8 cellular contexts compared by ENCODE assay signal in genomic region chr19:44807652-44808462, GRCh38. TPM values are rescaled to one million over a fixed set of nuclear protein-coding genes. Genes with fewer than 3 reads are reported as not detected.
A peak's percentile ranks its signal among the peaks of the same experiment; 100 is the strongest.
DNase-seq lines count a peak whose midpoint lies in the region; TF ChIP-seq lines count a peak whose summit lies in the region.

No MANE protein-coding gene starts in this region.

- H3K9ac ChIP-seq in HUES64 (ENCODE audit: low read depth, low read length) = peak overlapping the region; percentile 78; the same call in 1 of the 2 replicates

- H3K27me3 ChIP-seq in HUES64 (ENCODE audit: insufficient read depth, low read length) = peaks cover 24% of the 10 kb centered on the region
- no peaks in the 10 kb centered on the region for H3K27me3 ChIP-seq in thyroid gland

- H3K4me3 ChIP-seq in AG09309 (ENCODE audit: control insufficient read depth, low read depth, low read length) (no peak overlapping the region), HUES64 (ENCODE audit: low read length) (peak overlapping the region; percentile 84), thyroid gland (replicated peaks in 1 of 3) (no peak overlapping the region)

- POLR2A ChIA-PET in activated CD4-positive, alpha-beta memory T cell treated with anti-CD3 and anti-CD28 coated beads, Interleukin-2, amount 10 ng/mL, durations not matched to agents 7 days and 5 days (lab: Charles Lee) = no interaction called here

- peak overlapping the region; percentile 80 for H3K27ac ChIP-seq in HUES64 (ENCODE audit: low read depth, low read length)
- peak overlapping the region; percentile 90 to 99 (median 95) for H3K27ac ChIP-seq in thyroid gland

- DNase-seq in AG09309 (ENCODE audit: low read depth) (no peak), astrocyte of the hippocampus (ENCODE audit: low read depth, low spot score) (peak; percentile 78), islet precursor cell (peak; percentile 97), thyroid gland (peak; percentile 91 to 92), NCI-H1105 treated with DMSO at 0.1 percent for 48 hours (lab: John Stamatoyannopoulos, UW) (no peak), NCI-H1105 (lab: John Stamatoyannopoulos, UW) (no peak)
- DNase-seq in activated CD4-positive, alpha-beta memory T cell treated with anti-CD3 and anti-CD28 coated beads, Interleukin-2, amount 10 ng/mL, durations not matched to agents 7 days and 5 days = no peak

- H3K27me3 Mint-ChIP-seq in activated CD4-positive, alpha-beta memory T cell treated with anti-CD3 and anti-CD28 coated beads, Interleukin-2, amount 10 ng/mL, durations not matched to agents 7 days and 5 days = peaks cover 18% of the 10 kb centered on the region

- no peaks in the 10 kb centered on the region for H3K4me1 Mint-ChIP-seq in activated CD4-positive, alpha-beta memory T cell treated with anti-CD3 and anti-CD28 coated beads, Interleukin-2, amount 10 ng/mL, durations not matched to agents 7 days and 5 days

- peaks cover 3% of the 10 kb centered on the region; the same call in 1 of the 2 replicates for H3K36me3 ChIP-seq in HUES64 (ENCODE audit: insufficient read depth, low read length)
- no peaks in the 10 kb centered on the region for H3K36me3 ChIP-seq in thyroid gland

- H3K4me3 Mint-ChIP-seq in activated CD4-positive, alpha-beta memory T cell treated with anti-CD3 and anti-CD28 coated beads, Interleukin-2, amount 10 ng/mL, durations not matched to agents 7 days and 5 days = no peak overlapping the region

- no peaks in the 10 kb centered on the region for H3K9me3 ChIP-seq in HUES64 (ENCODE audit: insufficient read depth, low read depth, low read length)
- no peaks in the 10 kb centered on the region for H3K9me3 ChIP-seq in thyroid gland

- 35% methylated on average over 11 of the region's 14 CpGs for WGBS in HUES64
- WGBS in thyroid gland, 2 donors = 9 to 18% methylated on average over 14 of the region's 14 CpGs

- no peaks in the 10 kb centered on the region for H3K36me3 Mint-ChIP-seq in activated CD4-positive, alpha-beta memory T cell treated with anti-CD3 and anti-CD28 coated beads, Interleukin-2, amount 10 ng/mL, durations not matched to agents 7 days and 5 days (ENCODE audit: low read depth)

- H3K9me3 Mint-ChIP-seq in activated CD4-positive, alpha-beta memory T cell treated with anti-CD3 and anti-CD28 coated beads, Interleukin-2, amount 10 ng/mL, durations not matched to agents 7 days and 5 days = no peaks in the 10 kb centered on the region

- intact Hi-C loops in thyroid gland (cut with DNase I) = loop anchor here (2.0 kb wide), 1 partner anchor 31 kb away; no protein-coding TSS in a partner anchor

- H3K27ac Mint-ChIP-seq in activated CD4-positive, alpha-beta memory T cell treated with anti-CD3 and anti-CD28 coated beads, Interleukin-2, amount 10 ng/mL, durations not matched to agents 7 days and 5 days = no peak overlapping the region

- peak; percentile 54 for TF ChIP-seq CTCF in AG09309 (IDR thresholded peaks at IDR 0.05; ENCODE audit: control insufficient read depth, insufficient read depth, low read depth, low read length, missing control alignments)
- peak in 4 of 6 experiments; percentile 21 to 41 (median 28) for TF ChIP-seq CTCF in thyroid gland (IDR thresholded peaks at IDR 0.05)

- CTCF ChIA-PET in activated CD4-positive, alpha-beta memory T cell treated with anti-CD3 and anti-CD28 coated beads, Interleukin-2, amount 10 ng/mL, durations not matched to agents 7 days and 5 days (lab: Charles Lee) = no interaction called here

- H3K4me1 ChIP-seq in HUES64 (ENCODE audit: insufficient read depth, low read length) (peaks cover 18% of the 10 kb centered on the region), thyroid gland (peaks cover 33 to 47% of the 10 kb centered on the region in 2 donors)

- peak in 1 of 2 donors; percentile 24 for TF ChIP-seq POLR2A in thyroid gland (IDR thresholded peaks at IDR 0.05)

RNA-seq across cellular contexts. Expression of gene BCAM, which starts 1.0 kb away (rescaled TPM):
- polyA plus RNA-seq in HUES64 (2013, experiment 1 of 2) = 30.2 TPM
- polyA plus RNA-seq in HUES64 (2013, experiment 2 of 2) = 39.3 TPM
- 100 to 1,000 TPM; 156 to 391 (median 285) TPM for total RNA-seq in thyroid gland
- total RNA-seq in activated CD4-positive, alpha-beta memory T cell treated with anti-CD3 and anti-CD28 coated beads, Interleukin-2, amount 10 ng/mL, durations not matched to agents 7 days and 5 days = not detected

RNA-seq across cellular contexts. Expression of gene CBLC, which starts 30.2 kb away (rescaled TPM):
- 3.9 TPM for polyA plus RNA-seq in HUES64 (2013, experiment 1 of 2)
- polyA plus RNA-seq in HUES64 (2013, experiment 2 of 2) = 5.1 TPM
- total RNA-seq in thyroid gland = 1 to 10 TPM; 2.0 to 5.6 (median 3.1) TPM
- not detected for total RNA-seq in activated CD4-positive, alpha-beta memory T cell treated with anti-CD3 and anti-CD28 coated beads, Interleukin-2, amount 10 ng/mL, durations not matched to agents 7 days and 5 days

RNA-seq across cellular contexts. Expression of gene NECTIN2, which starts 38.2 kb away (rescaled TPM):
- polyA plus RNA-seq in HUES64 (2013, experiment 1 of 2) = 104 TPM
- 113 TPM for polyA plus RNA-seq in HUES64 (2013, experiment 2 of 2)
- 100 to 1,000 TPM in 3 of 4 donors, 10 to 100 TPM in 1; 88.6 to 164 (median 117) TPM for total RNA-seq in thyroid gland
- under 1 TPM; 0.25 to 0.38 TPM for total RNA-seq in activated CD4-positive, alpha-beta memory T cell treated with anti-CD3 and anti-CD28 coated beads, Interleukin-2, amount 10 ng/mL, durations not matched to agents 7 days and 5 days

RNA-seq across cellular contexts. Expression of gene BCL3, which starts 59.3 kb away (rescaled TPM):
- polyA plus RNA-seq in HUES64 (2013, experiment 1 of 2) = 0.80 TPM
- polyA plus RNA-seq in HUES64 (2013, experiment 2 of 2) = 2.7 TPM
- 10 to 100 TPM; 12.4 to 56.2 (median 16.8) TPM for total RNA-seq in thyroid gland
- 10 to 100 TPM; 63.4 to 66.6 TPM for total RNA-seq in activated CD4-positive, alpha-beta memory T cell treated with anti-CD3 and anti-CD28 coated beads, Interleukin-2, amount 10 ng/mL, durations not matched to agents 7 days and 5 days

Comparison
In these comparisons a context has a peak if more than half of its experiments do, and no peak if none do; other contexts are left out.
1. DNase-seq: peak in astrocyte of the hippocampus (single experiment), islet precursor cell (single experiment) and thyroid gland (2 of 2); none in AG09309 (single experiment), activated CD4-positive, alpha-beta memory T cell treated with anti-CD3 and anti-CD28 coated beads, Interleukin-2, amount 10 ng/mL, durations not matched to agents 7 days and 5 days (single experiment), NCI-H1105 treated with DMSO at 0.1 percent for 48 hours (single experiment) and NCI-H1105 (single experiment).
2. RNA of gene BCAM, which starts 1.0 kb away (total RNA-seq): 156 to 391 TPM in thyroid gland; not detected in activated CD4-positive, alpha-beta memory T cell treated with anti-CD3 and anti-CD28 coated beads, Interleukin-2, amount 10 ng/mL, durations not matched to agents 7 days and 5 days; every median in the first group is over 100 times any median in the second.
3. RNA of gene NECTIN2, which starts 38.2 kb away (total RNA-seq): 88.6 to 164 TPM in thyroid gland; 0.25 to 0.38 TPM in activated CD4-positive, alpha-beta memory T cell treated with anti-CD3 and anti-CD28 coated beads, Interleukin-2, amount 10 ng/mL, durations not matched to agents 7 days and 5 days; every median in the first group is over 10 times any median in the second.